ENCODE assay signal across 16 cellular contexts in genomic region chr11:76607431-76607830, GRCh38.
DNase-seq lines count a peak whose midpoint lies in the region; ATAC-seq and TF ChIP-seq lines count a peak whose summit lies in the region.
"Had no signal": no experiment of that assay in that cellular context is flagged by ENCODE, and none has a peak within 500 bp of the region (broad histone marks: within the 10 kb centered on the region; RNA-seq: fewer than 3 reads in every experiment).

No MANE protein-coding gene starts in this region.

- H3K4me2 ChIP-seq in OCI-LY3 (ENCODE audit: low read length): peak overlapping the region; percentile 43; the same call in 1 of the 2 replicates
- H3K4me2 ChIP-seq: BLaER1 treated with 17β-estradiol and CSF1 and Interleukin-3, amounts not matched to agents 10 nM and 100 nM had no signal

- H3K36me3 ChIP-seq in HEK293 (ENCODE audit: control insufficient read depth in 2 of 2, insufficient read depth in 1 of 2, low read length in 2 of 2) (no peaks in the 10 kb centered on the region), OCI-LY3 (replicated peaks; ENCODE audit: low read depth, low read length) (no peaks in the 10 kb centered on the region)
- H3K36me3 ChIP-seq: BLaER1 treated with 17β-estradiol and CSF1 and Interleukin-3, amounts not matched to agents 10 nM and 100 nM had no signal

- H3K27me3 ChIP-seq in OCI-LY3 (ENCODE audit: low read depth, low read length): peaks cover 29% of the 10 kb centered on the region
- H3K27me3 ChIP-seq: BLaER1 treated with 17β-estradiol and CSF1 and Interleukin-3, amounts not matched to agents 10 nM and 100 nM had no signal

- DNase-seq in mesenteric fat pad (ENCODE audit: low spot score): peak; percentile 20
- DNase-seq in stimulated activated effector memory CD8-positive, alpha-beta T cell treated with anti-CD3 and anti-CD28 coated beads, Interleukin-12 subunit alpha, Interleukin-12 subunit beta, amount 100 ng/mL, for 72 hours (ENCODE audit: low spot score in 2 of 2): no peak
- DNase-seq in NCI-H2171 treated with DMSO at 0.1 percent for 48 hours (lab: John Stamatoyannopoulos, UW): no peak
- DNase-seq: Calu3; CD8-positive, alpha-beta T cell; DMS79 treated with DMSO at 0.1 percent for 48 hours; GF-D8; H9; IMR-90 had no signal

- POLR2A ChIA-PET in HEK293 (lab: Yijun Ruan, JAX): no interaction called here

- ATAC-seq in stimulated activated effector memory CD8-positive, alpha-beta T cell treated with anti-CD3 and anti-CD28 coated beads, Interleukin-12 subunit alpha, Interleukin-12 subunit beta, amount 100 ng/mL, for 72 hours: no peak
- ATAC-seq in HG02885 (IDR thresholded peaks at IDR 0.05; ENCODE audit: poor library complexity, unreplicated experiment): no peak
- no peak for ATAC-seq in GM18868 (IDR thresholded peaks at IDR 0.05; ENCODE audit: unreplicated experiment)
- ATAC-seq: CD8-positive, alpha-beta T cell had no signal

- no peaks in the 10 kb centered on the region for H3K4me1 Mint-ChIP-seq in stimulated activated effector memory CD8-positive, alpha-beta T cell treated with anti-CD3 and anti-CD28 coated beads, Interleukin-12 subunit alpha, Interleukin-12 subunit beta, amount 100 ng/mL, for 72 hours

- H3K4me1 ChIP-seq in HEK293 (ENCODE audit: control insufficient read depth, insufficient read depth, low read length): no peaks in the 10 kb centered on the region
- H3K4me1 ChIP-seq in OCI-LY3 (ENCODE audit: low read length): peaks cover 25% of the 10 kb centered on the region

- H4K20me1 ChIP-seq in OCI-LY3 (ENCODE audit: insufficient read depth, low read length): no peaks in the 10 kb centered on the region
- H4K20me1 ChIP-seq: BLaER1 treated with 17β-estradiol and CSF1 and Interleukin-3, amounts not matched to agents 10 nM and 100 nM had no signal

- TF ChIP-seq CTCF in HEK293 (tag by site-specific recombination; IDR thresholded peaks at IDR 0.05): no peak
- TF ChIP-seq CTCF in OCI-LY3 (IDR thresholded peaks at IDR 0.05; ENCODE audit: low read depth, low read length): no peak

- CTCF ChIA-PET in HEK293 (lab: Yijun Ruan, JAX): no interaction called here

- H2AFZ ChIP-seq in OCI-LY3 (ENCODE audit: low read depth, low read length): no peak overlapping the region

- H3K27ac Mint-ChIP-seq in stimulated activated effector memory CD8-positive, alpha-beta T cell treated with anti-CD3 and anti-CD28 coated beads, Interleukin-12 subunit alpha, Interleukin-12 subunit beta, amount 100 ng/mL, for 72 hours: peak overlapping the region; percentile 41
- H3K27ac Mint-ChIP-seq: B cell; CD8-positive, alpha-beta T cell; H9 had no signal

- H3K4me3 ChIP-seq in HEK293 (ENCODE audit: low read depth, low read length) (no peak overlapping the region), OCI-LY3 (ENCODE audit: low read length) (no peak overlapping the region)
- H3K4me3 ChIP-seq: BLaER1 treated with 17β-estradiol and CSF1 and Interleukin-3, amounts not matched to agents 10 nM and 100 nM had no signal

- H3K9me3 ChIP-seq in HEK293 (ENCODE audit: control insufficient read depth, insufficient read depth, low read depth, low read length): no peaks in the 10 kb centered on the region
- no peaks in the 10 kb centered on the region for H3K9me3 ChIP-seq in OCI-LY3 (ENCODE audit: insufficient read depth, low read length)

- H3K4me3 Mint-ChIP-seq in stimulated activated effector memory CD8-positive, alpha-beta T cell treated with anti-CD3 and anti-CD28 coated beads, Interleukin-12 subunit alpha, Interleukin-12 subunit beta, amount 100 ng/mL, for 72 hours: no peak overlapping the region
- H3K4me3 Mint-ChIP-seq: CD8-positive, alpha-beta T cell; H9 had no signal

- H3K79me2 ChIP-seq in OCI-LY3 (ENCODE audit: low read length): no peaks in the 10 kb centered on the region

- no peak overlapping the region for H3K9ac ChIP-seq in OCI-LY3 (ENCODE audit: low read length)
- H3K9ac ChIP-seq: BLaER1 treated with 17β-estradiol and CSF1 and Interleukin-3, amounts not matched to agents 10 nM and 100 nM had no signal

- H3K27ac ChIP-seq in HEK293 (ENCODE audit: extremely low read depth, low read depth, low read length) (no peak overlapping the region), OCI-LY3 (ENCODE audit: low read length) (no peak overlapping the region)
- H3K27ac ChIP-seq: BLaER1 treated with 17β-estradiol and CSF1 and Interleukin-3, amounts not matched to agents 10 nM and 100 nM; HL-60 had no signal

- no peaks in the 10 kb centered on the region for H3K36me3 Mint-ChIP-seq in stimulated activated effector memory CD8-positive, alpha-beta T cell treated with anti-CD3 and anti-CD28 coated beads, Interleukin-12 subunit alpha, Interleukin-12 subunit beta, amount 100 ng/mL, for 72 hours
- H3K36me3 Mint-ChIP-seq: CD8-positive, alpha-beta T cell had no signal

- H3K9me3 Mint-ChIP-seq in stimulated activated effector memory CD8-positive, alpha-beta T cell treated with anti-CD3 and anti-CD28 coated beads, Interleukin-12 subunit alpha, Interleukin-12 subunit beta, amount 100 ng/mL, for 72 hours: no peaks in the 10 kb centered on the region
- H3K9me3 Mint-ChIP-seq: CD8-positive, alpha-beta T cell had no signal

TF ChIP-seq in HEK293, 187 proteins besides CTCF, POLR2A, EP300 and RAD21:
- TF ChIP-seq KLF1 (tag by site-specific recombination; IDR thresholded peaks at IDR 0.05) (no peak), ZNF488 (tag by site-specific recombination; IDR thresholded peaks at IDR 0.05) (no peak), ZNF600 (tag by site-specific recombination; IDR thresholded peaks at IDR 0.05) (no peak), ZNF623 (tag by site-specific recombination; IDR thresholded peaks at IDR 0.05) (peak; percentile 81), ZNF558 (tag by site-specific recombination; IDR thresholded peaks at IDR 0.05) (no peak)
